ENCODE assay signal across 12 cellular contexts in genomic region chr4:2066571-2067445, GRCh38. TPM values are rescaled to one million over a fixed set of nuclear protein-coding genes. Genes with fewer than 3 reads are reported as not detected.
"Had no signal": no experiment of that assay in that cellular context is flagged by ENCODE, and none has a peak within 500 bp of the region (broad histone marks: within the 10 kb centered on the region; RNA-seq: fewer than 3 reads in every experiment).

No MANE protein-coding gene starts in this region.

- H3K36me3 Mint-ChIP-seq: activated CD4-positive, alpha-beta memory T cell treated with anti-CD3 and anti-CD28 coated beads for 36 hours; mesothelial cell of epicardium had no signal

- H3K9me3 ChIP-seq: heart left ventricle, neutrophil had no signal

- H3K4me3 Mint-ChIP-seq: activated CD4-positive, alpha-beta memory T cell treated with anti-CD3 and anti-CD28 coated beads for 36 hours; activated naive CD4-positive, alpha-beta T cell treated with anti-CD3 and anti-CD28 coated beads for 36 hours; mesothelial cell of epicardium had no signal

- H3K27me3 ChIP-seq: brain microvascular endothelial cell had no signal

- H3K36me3 ChIP-seq: brain microvascular endothelial cell, heart left ventricle, neutrophil had no signal

- H3K4me3 ChIP-seq: heart left ventricle had no signal

- H3K27ac ChIP-seq: brain microvascular endothelial cell, foreskin keratinocyte, heart left ventricle, neutrophil had no signal

- H3K27ac Mint-ChIP-seq: activated CD4-positive, alpha-beta memory T cell treated with anti-CD3 and anti-CD28 coated beads for 36 hours; activated naive CD4-positive, alpha-beta T cell treated with anti-CD3 and anti-CD28 coated beads for 36 hours had no signal

- H3K9me3 Mint-ChIP-seq: activated CD4-positive, alpha-beta memory T cell treated with anti-CD3 and anti-CD28 coated beads for 36 hours; activated naive CD4-positive, alpha-beta T cell treated with anti-CD3 and anti-CD28 coated beads for 36 hours; mesothelial cell of epicardium had no signal

- H3K4me1 ChIP-seq: foreskin keratinocyte had no signal

- DNase-seq: activated CD4-positive, alpha-beta memory T cell treated with anti-CD3 and anti-CD28 coated beads for 36 hours; activated naive CD4-positive, alpha-beta T cell treated with anti-CD3 and anti-CD28 coated beads for 36 hours; brain microvascular endothelial cell; foreskin keratinocyte; islet precursor cell; SIG-M5; stimulated activated CD4-positive, alpha-beta T cell treated with anti-CD3 and anti-CD28 coated beads, Interleukin-12 subunit alpha, Interleukin-12 subunit beta, amount 100 ng/mL, for 4 hours; stimulated activated naive CD4-positive, alpha-beta T cell treated with Interleukin-2 at 50 U/mL for 16 hours; trophoblast cell had no signal

RNA-seq across cellular contexts. Expression of gene NAT8L, which starts 7.7 kb away (rescaled TPM):
- total RNA-seq: foreskin keratinocyte had no signal
